Comparison of ENCODE assay signal across 18 cellular contexts in the genomic region with DNA sequence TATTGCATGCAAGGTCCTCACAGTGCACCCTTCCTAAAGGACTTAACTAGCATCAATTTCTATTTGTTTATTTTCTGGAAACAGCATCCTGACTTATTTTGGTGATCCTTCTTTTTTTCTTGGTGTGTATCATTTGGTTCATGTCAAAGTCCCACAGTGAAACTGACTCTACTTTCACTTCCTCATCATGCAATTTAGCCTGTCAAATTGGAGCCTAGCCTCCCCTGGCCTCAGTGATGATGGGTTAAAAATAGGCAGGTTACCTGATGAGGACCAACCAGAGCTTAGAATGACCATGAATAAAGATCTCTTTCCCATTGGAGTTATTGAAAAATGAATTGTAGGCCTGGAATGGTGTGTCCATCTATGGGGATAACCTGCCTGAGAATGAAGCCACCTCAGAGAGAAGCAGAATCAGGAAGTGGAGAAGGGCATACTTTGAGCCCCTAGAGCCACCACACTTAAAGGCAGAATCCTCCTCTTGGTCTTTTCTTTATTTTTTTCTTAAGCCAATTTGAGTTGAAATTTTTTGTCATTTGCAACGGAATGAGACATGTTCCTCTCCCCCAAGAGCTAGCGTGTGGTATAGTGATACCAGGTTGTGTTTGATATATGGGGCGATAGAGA.
A peak's percentile ranks its signal among the peaks of the same experiment; 100 is the strongest.
DNase-seq lines count a peak whose midpoint lies in the region; ATAC-seq and TF ChIP-seq lines count a peak whose summit lies in the region.
"Had no signal": no experiment of that assay in that cellular context is flagged by ENCODE, and none has a peak within 500 bp of the region (broad histone marks: within the 10 kb centered on the region; RNA-seq: fewer than 3 reads in every experiment).

No MANE protein-coding gene starts in this region.

- H3K27ac ChIP-seq in Karpas-422 (ENCODE audit: low read length) (no peak overlapping the region), right lobe of liver (no peak overlapping the region)

- H3K4me3 ChIP-seq in Karpas-422 (ENCODE audit: low read length), result no peak overlapping the region
- H3K4me3 ChIP-seq in right lobe of liver, result no peak overlapping the region

- H2AFZ ChIP-seq in Karpas-422 (ENCODE audit: low read length), result no peak overlapping the region

- in situ Hi-C loops in GM13976 (cut with MboI; ENCODE audit: low sequenced_read_pairs, unreplicated experiment), result no loop called here

- no CpG with 5 or more reads among the region's 3 CpGs for WGBS in right lobe of liver (ENCODE audit: insufficient coverage, low coverage, low lambda C conversion rate, missing lambda C conversion rate)

- peaks cover 5% of the 10 kb centered on the region; the same call in 1 of the 2 replicates for H3K9me3 ChIP-seq in Karpas-422 (ENCODE audit: low read length)
- H3K9me3 ChIP-seq in right lobe of liver, result no peaks in the 10 kb centered on the region

- no peak overlapping the region for H3K4me3 Mint-ChIP-seq in activated B cell treated with CpG ODN at 0.5 μM for 24 hours
- H3K4me3 Mint-ChIP-seq: activated T-cell treated with anti-CD3 and anti-CD28 coated beads, Interleukin-2, amount 50 U/mL, for 24 hours; CD8-positive, alpha-beta T cell; H9 had no signal

- intact Hi-C loops in activated B cell treated with CpG ODN at 0.5 μM for 24 hours (cut with micrococcal nuclease), result no loop called here
- intact Hi-C loops in right lobe of liver (cut with DNase I), result no loop called here

- H3K79me2 ChIP-seq in Karpas-422 (ENCODE audit: low read length), result no peaks in the 10 kb centered on the region

- no peaks in the 10 kb centered on the region for H3K36me3 Mint-ChIP-seq in activated B cell treated with CpG ODN at 0.5 μM for 24 hours (ENCODE audit: low read depth)
- H3K36me3 Mint-ChIP-seq: CD8-positive, alpha-beta T cell had no signal

- peaks cover 18% of the 10 kb centered on the region for H3K4me1 Mint-ChIP-seq in activated B cell treated with CpG ODN at 0.5 μM for 24 hours
- H3K4me1 Mint-ChIP-seq: H9 had no signal

- H3K27ac Mint-ChIP-seq in activated B cell treated with CpG ODN at 0.5 μM for 24 hours, result peak overlapping the region; percentile 3
- H3K27ac Mint-ChIP-seq: activated T-cell treated with anti-CD3 and anti-CD28 coated beads, Interleukin-2, amount 50 U/mL, for 24 hours; CD8-positive, alpha-beta T cell; H9 had no signal

- no peaks in the 10 kb centered on the region for H3K9me2 ChIP-seq in Karpas-422 (replicated peaks; ENCODE audit: insufficient read depth, low read length)

- TF ChIP-seq CTCF in GM13976 (IDR thresholded peaks at IDR 0.05; ENCODE audit: borderline replicate concordance, control extremely low read depth, extremely low read depth, insufficient read depth, missing control alignments) (no peak), GM20000 (IDR thresholded peaks at IDR 0.05; ENCODE audit: extremely low read depth, missing control alignments) (no peak), activated B cell treated with CpG ODN at 0.5 μM for 24 hours (IDR thresholded peaks at IDR 0.05) (no peak), right lobe of liver (IDR thresholded peaks at IDR 0.05) (no peak)

- ATAC-seq in activated B cell treated with CpG ODN at 0.5 μM for 24 hours (ENCODE audit: low read depth) (peak; percentile 68), GM18511 (IDR thresholded peaks at IDR 0.05; ENCODE audit: unreplicated experiment) (no peak), right lobe of liver (no peak)
- ATAC-seq: CD8-positive, alpha-beta T cell; left ventricle myocardium superior had no signal

- H3K9me3 Mint-ChIP-seq in activated B cell treated with CpG ODN at 0.5 μM for 24 hours, result peaks cover 4% of the 10 kb centered on the region
- H3K9me3 Mint-ChIP-seq: H9 had no signal

- H4K20me1 ChIP-seq in Karpas-422 (ENCODE audit: insufficient read depth, low read depth, low read length), result no peaks in the 10 kb centered on the region

- H3K27me3 ChIP-seq in Karpas-422 (ENCODE audit: low read length) (no peaks in the 10 kb centered on the region), right lobe of liver (no peaks in the 10 kb centered on the region)

- TF ChIP-seq POLR2A in right lobe of liver (IDR thresholded peaks at IDR 0.05), result no peak

- CTCF ChIA-PET in activated B cell treated with CpG ODN at 0.5 μM for 24 hours (lab: Charles Lee), result no interaction called here

- no peaks in the 10 kb centered on the region for H3K27me3 Mint-ChIP-seq in activated B cell treated with CpG ODN at 0.5 μM for 24 hours
- H3K27me3 Mint-ChIP-seq: activated T-cell treated with anti-CD3 and anti-CD28 coated beads, Interleukin-2, amount 50 U/mL, for 24 hours had no signal

- H3K4me2 ChIP-seq in Karpas-422 (ENCODE audit: low read depth, low read length, poor library complexity, severe bottlenecking), result no peak overlapping the region

- POLR2A ChIA-PET in activated B cell treated with CpG ODN at 0.5 μM for 24 hours (lab: Charles Lee), result no interaction called here

- H3K9ac ChIP-seq in Karpas-422 (ENCODE audit: low read length), result no peak overlapping the region

- DNase-seq in GM13976 (ENCODE audit: low spot score) (peak; percentile 30), GM20000 (ENCODE audit: low spot score) (peak; percentile 24), Karpas-422 (peak; percentile 44), activated B cell treated with CpG ODN at 0.5 μM for 24 hours (no peak), NCI-H2029 (lab: John Stamatoyannopoulos, UW) (no peak), right lobe of liver (no peak)
- no peak for DNase-seq in stimulated activated CD4-positive, alpha-beta T cell treated with anti-CD3 and anti-CD28 coated beads, Interleukin-1b, Interleukin-23, amount 100 ng/mL, for 48 hours
- DNase-seq: activated CD4-positive, alpha-beta T cell treated with anti-CD3 and anti-CD28 coated beads, Interleukin-2, amount 50 U/mL, for 48 hours; activated naive CD4-positive, alpha-beta T cell treated with anti-CD3 and anti-CD28 coated beads, Interleukin-2, amount 50 U/mL, for 16 hours; activated T-cell treated with anti-CD3 and anti-CD28 coated beads, Interleukin-2, amount 50 U/mL, for 24 hours; CD8-positive, alpha-beta T cell; foreskin fibroblast; H9; left ventricle myocardium superior; NCI-H1092 treated with DMSO at 0.1 percent for 48 hours; NCI-H774; stimulated activated CD4-positive, alpha-beta T cell treated with anti-CD3 and anti-CD28 coated beads, Interleukin-4, amount 100 ng/mL, for 24 hours had no signal

- H3K36me3 ChIP-seq in Karpas-422 (ENCODE audit: insufficient read depth, low read length), result no peaks in the 10 kb centered on the region
- no peaks in the 10 kb centered on the region for H3K36me3 ChIP-seq in right lobe of liver

- H3K4me1 ChIP-seq in Karpas-422 (ENCODE audit: low read length) (peaks cover 5% of the 10 kb centered on the region), right lobe of liver (no peaks in the 10 kb centered on the region)

Comparison
In these comparisons a context has a peak if more than half of its experiments do, and no peak if none do; other contexts are left out.
1. DNase-seq: peak in GM13976 (single experiment), GM20000 (single experiment) and Karpas-422 (single experiment); none in activated B cell treated with CpG ODN at 0.5 μM for 24 hours (single experiment), NCI-H2029 (single experiment), right lobe of liver (0 of 3) and stimulated activated CD4-positive, alpha-beta T cell treated with anti-CD3 and anti-CD28 coated beads, Interleukin-1b, Interleukin-23, amount 100 ng/mL, for 48 hours (single experiment).